9 cellular contexts compared by ENCODE assay signal in genomic region chr1:217089239-217090014, GRCh38.
DNase-seq lines count a peak whose midpoint lies in the region; ATAC-seq, FAIRE-seq and TF ChIP-seq lines count a peak whose summit lies in the region.
"Had no signal": no experiment of that assay in that cellular context is flagged by ENCODE, and none has a peak within 500 bp of the region (broad histone marks: within the 10 kb centered on the region; RNA-seq: fewer than 3 reads in every experiment).

No MANE protein-coding gene starts in this region.

- H3K4me1 Mint-ChIP-seq in CD8-positive, alpha-beta T cell (ENCODE audit: low read depth) = peaks cover 6% of the 10 kb centered on the region
- H3K4me1 Mint-ChIP-seq in activated CD4-positive, alpha-beta T cell treated with anti-CD3 and anti-CD28 coated beads, Interleukin-2, amount 10 ng/mL, durations not matched to agents 7 days and 5 days = peaks cover 1% of the 10 kb centered on the region

- no peak for ATAC-seq in CD8-positive, alpha-beta T cell
- ATAC-seq in HG02678 (IDR thresholded peaks at IDR 0.05; ENCODE audit: unreplicated experiment) = no peak

- no peak overlapping the region for H3K27ac ChIP-seq in CD8-positive, alpha-beta T cell (ENCODE audit: low read depth, low read length)

- H3K4me1 ChIP-seq in CD8-positive, alpha-beta T cell (ENCODE audit: insufficient read depth, low read length) = no peaks in the 10 kb centered on the region

- POLR2A ChIA-PET in CD8-positive, alpha-beta T cell (lab: Charles Lee) = no interaction called here
- POLR2A ChIA-PET in activated CD4-positive, alpha-beta T cell treated with anti-CD3 and anti-CD28 coated beads, Interleukin-2, amount 10 ng/mL, durations not matched to agents 7 days and 5 days (lab: Charles Lee) = no interaction called here

- intact Hi-C loops in CD8-positive, alpha-beta T cell (cut with DNase I, micrococcal nuclease) = no loop called here

- H3K4me3 ChIP-seq in CD8-positive, alpha-beta T cell (ENCODE audit: low read depth, low read length) = no peak overlapping the region

- no peaks in the 10 kb centered on the region for H3K9me3 ChIP-seq in CD8-positive, alpha-beta T cell (ENCODE audit: low read length)

- no peak for FAIRE-seq in frontal cortex (lab: Jason Lieb, UNC)

- peaks cover 40% of the 10 kb centered on the region for H3K27me3 Mint-ChIP-seq in CD8-positive, alpha-beta T cell (ENCODE audit: low read depth)
- H3K27me3 Mint-ChIP-seq in activated CD4-positive, alpha-beta T cell treated with anti-CD3 and anti-CD28 coated beads, Interleukin-2, amount 10 ng/mL, durations not matched to agents 7 days and 5 days = peaks cover 29% of the 10 kb centered on the region

- CTCF ChIA-PET in CD8-positive, alpha-beta T cell (lab: Charles Lee) = no interaction called here
- CTCF ChIA-PET in activated CD4-positive, alpha-beta T cell treated with anti-CD3 and anti-CD28 coated beads, Interleukin-2, amount 10 ng/mL, durations not matched to agents 7 days and 5 days (lab: Charles Lee) = no interaction called here

- no peak overlapping the region for H3K27ac Mint-ChIP-seq in CD8-positive, alpha-beta T cell
- no peak overlapping the region for H3K27ac Mint-ChIP-seq in activated CD4-positive, alpha-beta T cell treated with anti-CD3 and anti-CD28 coated beads, Interleukin-2, amount 10 ng/mL, durations not matched to agents 7 days and 5 days
- H3K27ac Mint-ChIP-seq: IgD-negative memory B cell had no signal

- no peaks in the 10 kb centered on the region for H3K27me3 ChIP-seq in CD8-positive, alpha-beta T cell (ENCODE audit: insufficient read depth, low read length)

- H3K4me3 Mint-ChIP-seq in CD8-positive, alpha-beta T cell = no peak overlapping the region
- H3K4me3 Mint-ChIP-seq in activated CD4-positive, alpha-beta T cell treated with anti-CD3 and anti-CD28 coated beads, Interleukin-2, amount 10 ng/mL, durations not matched to agents 7 days and 5 days = no peak overlapping the region

- TF ChIP-seq CTCF in CD8-positive, alpha-beta T cell (IDR thresholded peaks at IDR 0.05) = no peak

- H3K36me3 Mint-ChIP-seq in CD8-positive, alpha-beta T cell = no peaks in the 10 kb centered on the region
- no peaks in the 10 kb centered on the region for H3K36me3 Mint-ChIP-seq in activated CD4-positive, alpha-beta T cell treated with anti-CD3 and anti-CD28 coated beads, Interleukin-2, amount 10 ng/mL, durations not matched to agents 7 days and 5 days (ENCODE audit: low read depth)
- H3K36me3 Mint-ChIP-seq: IgD-negative memory B cell had no signal

- H3K36me3 ChIP-seq in CD8-positive, alpha-beta T cell (ENCODE audit: insufficient read depth, low read length) = no peaks in the 10 kb centered on the region

- H3K9me3 Mint-ChIP-seq in CD8-positive, alpha-beta T cell = peaks cover 3% of the 10 kb centered on the region
- H3K9me3 Mint-ChIP-seq in activated CD4-positive, alpha-beta T cell treated with anti-CD3 and anti-CD28 coated beads, Interleukin-2, amount 10 ng/mL, durations not matched to agents 7 days and 5 days = no peaks in the 10 kb centered on the region

- peak; percentile 60 for DNase-seq in HK-2 (ENCODE audit: unreplicated experiment)
- DNase-seq in RPMI8226 = peak; percentile 69
- peak; percentile 44 to 48 for DNase-seq in frontal cortex (ENCODE audit: low spot score in 2 of 2)
- DNase-seq in nucleus accumbens (lab: John Stamatoyannopoulos, UW) = peak in 49 of 56 donors; percentile 20 to 86 (median 63)
- DNase-seq in CD8-positive, alpha-beta T cell = no peak
- DNase-seq in activated CD4-positive, alpha-beta T cell treated with anti-CD3 and anti-CD28 coated beads, Interleukin-2, amount 10 ng/mL, durations not matched to agents 7 days and 5 days = no peak
- DNase-seq in activated CD4-positive, alpha-beta T cell treated with anti-CD3 and anti-CD28 coated beads for 48 hours = no peak

Comparison
In these comparisons a context has a peak if more than half of its experiments do, and no peak if none do; other contexts are left out.
1. DNase-seq: peak in HK-2 (single experiment), RPMI8226 (single experiment), frontal cortex (2 of 2) and nucleus accumbens (49 of 56); none in CD8-positive, alpha-beta T cell (0 of 7), activated CD4-positive, alpha-beta T cell treated with anti-CD3 and anti-CD28 coated beads, Interleukin-2, amount 10 ng/mL, durations not matched to agents 7 days and 5 days (single experiment) and activated CD4-positive, alpha-beta T cell treated with anti-CD3 and anti-CD28 coated beads for 48 hours (single experiment).